9 cellular contexts compared by ENCODE assay signal in genomic region chr15:80309769-80310384, GRCh38. TPM values are rescaled to one million over a fixed set of nuclear protein-coding genes. Genes with fewer than 3 reads are reported as not detected.
DNase-seq lines count a peak whose midpoint lies in the region; ATAC-seq, FAIRE-seq and TF ChIP-seq lines count a peak whose summit lies in the region.
"Had no signal": no experiment of that assay in that cellular context is flagged by ENCODE, and none has a peak within 500 bp of the region (broad histone marks: within the 10 kb centered on the region; RNA-seq: fewer than 3 reads in every experiment).

No MANE protein-coding gene starts in this region.

- no peak for FAIRE-seq in GM12878 (lab: Jason Lieb, UNC)

- no peak overlapping the region for H3K9ac ChIP-seq in GM12878 (ENCODE audit: control insufficient read depth, insufficient read depth, low read length)

- no peaks in the 10 kb centered on the region for H3K27me3 ChIP-seq in GM12878 (replicated peaks in 1 of 2; ENCODE audit: control insufficient read depth in 2 of 2, insufficient read depth in 2 of 2, low read length in 1 of 2)

- H3K79me2 ChIP-seq in GM12878 (ENCODE audit: control insufficient read depth, insufficient read depth, low read length) = no peaks in the 10 kb centered on the region

- H3K9me3 ChIP-seq in GM12878 (replicated peaks; ENCODE audit: control insufficient read depth, insufficient read depth, low read length) = no peaks in the 10 kb centered on the region

- WGBS in GM12878 (ENCODE audit: insufficient coverage, insufficient replicate concordance, low lambda C conversion rate, missing lambda C conversion rate) = 6% methylated on average over 5 of the region's 6 CpGs

- CTCF ChIA-PET in GM12878 (lab: Yijun Ruan, JAX) = interaction anchor here (0.6 to 1.1 kb wide), 5 partner anchors 11 to 970 kb away, joined by 3 to 6 read pairs (median 3); no protein-coding TSS in a partner anchor

- H4K20me1 ChIP-seq in GM12878 (ENCODE audit: control insufficient read depth, insufficient read depth) = no peaks in the 10 kb centered on the region

- peak; percentile 1 for DNase-seq in COR-L47 (lab: John Stamatoyannopoulos, UW)
- peak; percentile 32 for DNase-seq in HPDE6-E6E7 (ENCODE audit: extremely low spot score)
- DNase-seq in GM12878 (ENCODE audit: low read depth, low spot score) = no peak
- peak; percentile 33 for DNase-seq in lung microvascular endothelial cell (ENCODE audit: low read depth in 2 of 2)
- DNase-seq in omental fat pad (ENCODE audit: low spot score) = no peak
- no peak for DNase-seq in UCSD-AML1 (lab: John Stamatoyannopoulos, UW; ENCODE audit: unreplicated experiment)
- DNase-seq: occipital lobe had no signal

- TF ChIP-seq POLR2A in GM12878 (IDR thresholded peaks at IDR 0.05; ENCODE audit: low read depth, low read length) = no peak

- SMC1A ChIA-PET in GM12878 (lab: Charles Lee; ENCODE audit: uncharacterized antibody, unreplicated experiment) = no interaction called here

- peak; percentile 42 for TF ChIP-seq RAD21 in GM12878 (IDR thresholded peaks at IDR 0.05; ENCODE audit: insufficient read depth, low read depth, low read length)

- no peak overlapping the region for H3K27ac ChIP-seq in GM12878 (ENCODE audit: control insufficient read depth, insufficient read depth)

- H2AFZ ChIP-seq in GM12878 (ENCODE audit: control insufficient read depth, low read depth, low read length) = no peak overlapping the region

- intact Hi-C loops in GM12878 (cut with micrococcal nuclease; ENCODE audit: unreplicated experiment) = loop anchor here (1.0 kb wide), 1 partner anchor 68 kb away; no protein-coding TSS in a partner anchor

- POLR2A ChIA-PET in GM12878 (lab: Charles Lee) = no interaction called here

- TF ChIP-seq CTCF in GM12878 (IDR thresholded peaks at IDR 0.05 in 2 of 3, conservative IDR thresholded peaks at IDR 0.05 in 1 of 3; ENCODE audit: control insufficient read depth in 2 of 3, extremely low read depth in 1 of 3, insufficient read depth in 1 of 3, low read depth in 3 of 3, low read length in 3 of 3) (peak; percentile 20 to 34 (median 29); a peak in 5 of 6 replicates), omental fat pad (IDR thresholded peaks at IDR 0.05) (no peak)

- H3K4me2 ChIP-seq in GM12878 (ENCODE audit: control insufficient read depth, insufficient read depth) = no peak overlapping the region

- RAD21 ChIA-PET in GM12878 (lab: Charles Lee; ENCODE audit: unreplicated experiment) = interaction anchor here (1.5 kb wide), 1 partner anchor 69 kb away, joined by 4 read pairs; no protein-coding TSS in a partner anchor

- ATAC-seq in GM12878 = no peak
- ATAC-seq in HG02840 (IDR thresholded peaks at IDR 0.05; ENCODE audit: low FRiP score, unreplicated experiment) = no peak
- ATAC-seq in omental fat pad (ENCODE audit: low FRiP score) = no peak
- ATAC-seq in HG02610 (IDR thresholded peaks at IDR 0.05; ENCODE audit: unreplicated experiment) = no peak

- H3K4me3 ChIP-seq in GM12878 = no peak overlapping the region

- H3K4me1 ChIP-seq in GM12878 (ENCODE audit: control insufficient read depth, insufficient read depth, low read length) = no peaks in the 10 kb centered on the region

- in situ Hi-C loops in GM12878 (cut with MboI) = no loop called here

- H3K36me3 ChIP-seq in GM12878 (ENCODE audit: control insufficient read depth in 2 of 2, insufficient read depth in 2 of 2, low read length in 1 of 2) = no peaks in the 10 kb centered on the region

- BruUV-seq in GM12878 (replicated peaks; lab: Mats Ljungman, UMichigan) = no TSS peak

- no peak for TF ChIP-seq EP300 in GM12878 (IDR thresholded peaks at IDR 0.05; ENCODE audit: borderline replicate concordance in 1 of 2, control insufficient read depth in 1 of 2, low read depth in 2 of 2, low read length in 2 of 2)

TF ChIP-seq in GM12878, 131 proteins besides CTCF, POLR2A, EP300 and RAD21:
- no peak for TF ChIP-seq NFIC (IDR thresholded peaks at IDR 0.05; ENCODE audit: low read depth, low read length)
- 0 out of 2 replicates have a peak, but pooled peaks have one; percentile 9 for TF ChIP-seq SMC3 (IDR thresholded peaks at IDR 0.05; ENCODE audit: borderline replicate concordance, low read length)

RNA-seq across cellular contexts. Expression of gene CTXND1, which starts 57.9 kb away (rescaled TPM):
- not detected in 2 replicates for total RNA-seq in GM12878 (2013; cell fraction: nucleolus; rRNA removed)
- not detected in 2 replicates for total RNA-seq in GM12878 (2014; rRNA removed)
- total RNA-seq in GM12878 (2014; rRNA removed; fragmentation: Illumina TruSeq; extraction: Trizol) = not detected in 2 replicates
- not detected in 2 replicates for total RNA-seq in GM12878 (2021)
- polyA plus RNA-seq in GM12878 (2011; ENCODE audit: low read depth) = 0.04 TPM
- not detected in 2 replicates for polyA plus RNA-seq in GM12878 (2011; rRNA removed)
- polyA plus RNA-seq in GM12878 (2011; cell fraction: cytosol; rRNA removed) = not detected in 2 replicates
- polyA plus RNA-seq in GM12878 (2011; cell fraction: nucleus; rRNA removed) = not detected in 2 replicates
- polyA plus RNA-seq in GM12878 (2012) = 0.01 and 0.03 TPM in 2 replicates
- polyA plus RNA-seq in GM12878 (2014; fragmentation: Illumina TruSeq; extraction: Trizol) = not detected in 2 replicates
- under 1 TPM; under 0.01 to 0.02 TPM for polyA plus RNA-seq in GM12878 (2014; fragmentation: Nextera tagmentation; extraction: Ambion mirVana)
- polyA plus RNA-seq in GM12878 (2014; rRNA removed) = not detected in 2 replicates
- under 1 TPM in 1 of 2 experiments, not detected in 1; 0.03 TPM for polyA plus RNA-seq in GM12878 (2016; fragmentation: Nextera tagmentation; extraction: Ambion mirVana)
- not detected in 2 replicates for polyA minus RNA-seq in GM12878 (2011; rRNA and poly(A)+ RNA removed)
- not detected in 2 replicates for polyA minus RNA-seq in GM12878 (2011; cell fraction: cytosol; rRNA and poly(A)+ RNA removed)
- polyA minus RNA-seq in GM12878 (2011; cell fraction: nucleus; rRNA and poly(A)+ RNA removed) = not detected in 2 replicates
- total RNA-seq in lung microvascular endothelial cell = not detected in 2 replicates
- total RNA-seq in omental fat pad = under 1 TPM in 1 of 4 donors, not detected in 3; 0.16 TPM

Comparison
In these comparisons a context has a peak if more than half of its experiments do, and no peak if none do; other contexts are left out.
1. DNase-seq: peak in COR-L47 (single experiment), HPDE6-E6E7 (single experiment) and lung microvascular endothelial cell (2 of 2); none in GM12878 (single experiment), omental fat pad (single experiment) and UCSD-AML1 (single experiment).
2. CTCF ChIP-seq: peak in GM12878 (3 of 3); none in omental fat pad (0 of 3).